9 cellular contexts compared by ENCODE assay signal in the genomic region with DNA sequence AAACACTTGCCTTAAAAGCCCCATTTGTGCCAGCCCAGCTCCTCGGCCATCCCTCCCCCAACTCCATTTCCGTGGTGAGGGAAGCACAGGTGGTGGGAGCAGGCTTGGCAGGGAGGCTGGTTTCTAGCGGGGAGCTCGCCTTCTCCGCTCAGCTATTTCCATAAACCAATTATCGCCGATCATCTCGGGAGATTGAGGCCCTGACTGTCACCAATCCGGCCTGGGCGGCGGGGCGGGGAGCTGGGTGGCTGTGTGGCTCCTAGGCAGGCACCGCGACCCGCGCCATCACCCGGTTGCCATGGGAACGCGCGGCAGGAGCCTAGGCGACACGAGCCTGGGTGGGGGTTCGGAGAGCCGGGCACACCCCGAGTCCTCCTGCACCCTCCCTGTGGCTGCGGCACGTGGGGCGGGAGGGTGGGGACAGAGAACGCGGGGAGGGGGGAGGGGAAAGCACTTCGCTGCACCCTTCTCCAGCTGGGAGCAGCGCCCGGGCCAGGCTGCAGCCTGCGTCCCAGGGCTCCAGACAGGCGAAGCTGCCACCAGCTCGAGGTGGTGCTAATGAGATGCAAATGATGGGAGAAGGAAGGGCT. TPM values are rescaled to one million over a fixed set of nuclear protein-coding genes. Genes with fewer than 3 reads are reported as not detected.
DNase-seq lines count a peak whose midpoint lies in the region; ATAC-seq and FAIRE-seq lines count a peak whose summit lies in the region.
"Had no signal": no experiment of that assay in that cellular context is flagged by ENCODE, and none has a peak within 500 bp of the region (broad histone marks: within the 10 kb centered on the region; RNA-seq: fewer than 3 reads in every experiment).

No MANE protein-coding gene starts in this region.

- DNase-seq in activated T-cell treated with anti-CD3 and anti-CD28 coated beads, Interleukin-2, amount 50 U/mL, for 48 hours = peak; percentile 26 to 38
- DNase-seq in activated T-cell treated with anti-CD3 and anti-CD28 coated beads, Interleukin-2, amount 50 U/mL, for 1 hour = no peak
- DNase-seq in NCI-H526 (lab: John Stamatoyannopoulos, UW) (peak; percentile 88 to 95), frontal cortex (ENCODE audit: low spot score in 2 of 2) (peak; percentile 56 to 76), amniotic stem cell (lab: John Stamatoyannopoulos, UW) (no peak), HuH-7.5 (ENCODE audit: low spot score) (no peak)
- DNase-seq in stimulated activated CD8-positive, alpha-beta memory T cell treated with anti-CD3 and anti-CD28 coated beads, Interleukin-4, amount 100 ng/mL, for 48 hours = peak; percentile 44

- FAIRE-seq in frontal cortex (lab: Jason Lieb, UNC) = no peak

- ATAC-seq in GM18861 (IDR thresholded peaks at IDR 0.05; ENCODE audit: unreplicated experiment) = no peak

RNA-seq across cellular contexts. Expression of a gene that starts 9.3 kb away (rescaled TPM):
- 0.41 TPM for total RNA-seq in frontal cortex
- total RNA-seq: liver had no signal

RNA-seq across cellular contexts. Expression of a gene that starts 42.9 kb away (rescaled TPM):
- 3.7 TPM for total RNA-seq in frontal cortex

Comparison
In these comparisons a context has a peak if more than half of its experiments do, and no peak if none do; other contexts are left out.
1. DNase-seq: peak in activated T-cell treated with anti-CD3 and anti-CD28 coated beads, Interleukin-2, amount 50 U/mL, for 48 hours (2 of 2), NCI-H526 (2 of 2), frontal cortex (2 of 2) and stimulated activated CD8-positive, alpha-beta memory T cell treated with anti-CD3 and anti-CD28 coated beads, Interleukin-4, amount 100 ng/mL, for 48 hours (single experiment); none in activated T-cell treated with anti-CD3 and anti-CD28 coated beads, Interleukin-2, amount 50 U/mL, for 1 hour (single experiment), amniotic stem cell (single experiment) and HuH-7.5 (single experiment).